Comparison of ENCODE assay signal across 9 cellular contexts in genomic region chr19:38736036-38736412, GRCh38. TPM values are rescaled to one million over a fixed set of nuclear protein-coding genes. Genes with fewer than 3 reads are reported as not detected.
DNase-seq lines count a peak whose midpoint lies in the region; ATAC-seq and TF ChIP-seq lines count a peak whose summit lies in the region.
"Had no signal": no experiment of that assay in that cellular context is flagged by ENCODE, and none has a peak within 500 bp of the region (broad histone marks: within the 10 kb centered on the region; RNA-seq: fewer than 3 reads in every experiment).

No MANE protein-coding gene starts in this region.

- H4K20me1 ChIP-seq in MM.1S (ENCODE audit: insufficient read depth, low read length), result no peaks in the 10 kb centered on the region

- peak; percentile 19 to 30 for ATAC-seq in CD4-positive, CD25-positive, alpha-beta regulatory T cell (ENCODE audit: low read depth in 2 of 2)
- peak; percentile 57 for ATAC-seq in activated CD8-positive, alpha-beta memory T cell treated with anti-CD3 and anti-CD28 coated beads, Interleukin-2, amount 10 ng/mL, durations not matched to agents 7 days and 5 days

- H3K9ac ChIP-seq in MM.1S (ENCODE audit: low read length) (no peak overlapping the region), parathyroid adenoma (no peak overlapping the region)

- peak overlapping the region in 2 of 3 donors; percentile 25 to 80 for H3K27ac Mint-ChIP-seq in CD4-positive, CD25-positive, alpha-beta regulatory T cell
- H3K27ac Mint-ChIP-seq in activated CD8-positive, alpha-beta memory T cell treated with anti-CD3 and anti-CD28 coated beads, Interleukin-2, amount 10 ng/mL, durations not matched to agents 7 days and 5 days, result peak overlapping the region; percentile 46

- no peaks in the 10 kb centered on the region for H3K36me3 Mint-ChIP-seq in CD4-positive, CD25-positive, alpha-beta regulatory T cell
- H3K36me3 Mint-ChIP-seq in activated CD8-positive, alpha-beta memory T cell treated with anti-CD3 and anti-CD28 coated beads, Interleukin-2, amount 10 ng/mL, durations not matched to agents 7 days and 5 days, result peaks cover 6% of the 10 kb centered on the region

- H3K27ac ChIP-seq in CD4-positive, CD25-positive, alpha-beta regulatory T cell (ENCODE audit: insufficient read depth, low read length, poor library complexity, severe bottlenecking), result peak overlapping the region; percentile 61
- H3K27ac ChIP-seq in MM.1S (ENCODE audit: low read length) (no peak overlapping the region), esophagus squamous epithelium (peak overlapping the region; percentile 45 to 89 (median 78)), parathyroid adenoma (no peak overlapping the region)

- H3K9me2 ChIP-seq in MM.1S (replicated peaks; ENCODE audit: insufficient read depth, low read length), result no peaks in the 10 kb centered on the region

- no CpG with 5 or more reads among the region's 42 CpGs for WGBS in esophagus squamous epithelium, 2 donors

- peak; percentile 49 to 64 (median 53) for DNase-seq in CD4-positive, CD25-positive, alpha-beta regulatory T cell
- DNase-seq in MM.1S (peak; percentile 21), esophagus squamous epithelium (lab: John Stamatoyannopoulos, UW) (no peak), DMS153 treated with DMSO at 0.1 percent for 48 hours (lab: John Stamatoyannopoulos, UW; ENCODE audit: unreplicated experiment) (no peak), DMS114 treated with DMSO at 0.1 percent for 48 hours (lab: John Stamatoyannopoulos, UW; ENCODE audit: unreplicated experiment) (no peak), HPDE6-E6E7 (ENCODE audit: extremely low spot score) (no peak)
- DNase-seq in activated CD8-positive, alpha-beta memory T cell treated with anti-CD3 and anti-CD28 coated beads, Interleukin-2, amount 10 ng/mL, durations not matched to agents 7 days and 5 days, result peak; percentile 77

- peaks cover 1% of the 10 kb centered on the region for H3K36me3 ChIP-seq in CD4-positive, CD25-positive, alpha-beta regulatory T cell (ENCODE audit: control insufficient read depth, insufficient read depth, low read length)
- H3K36me3 ChIP-seq in MM.1S (replicated peaks; ENCODE audit: insufficient read depth, low read length) (no peaks in the 10 kb centered on the region), esophagus squamous epithelium (peaks cover 2 to 13% (median 8%) of the 10 kb centered on the region in 3 donors), parathyroid adenoma (ENCODE audit: control insufficient read depth, insufficient read depth, low read length) (no peaks in the 10 kb centered on the region)

- intact Hi-C loops in esophagus squamous epithelium (cut with DNase I), result loop anchor here (10.0 kb wide), 1 partner anchor 99 kb away; the partner anchor contains the start of gene ECH1

- H3K4me3 ChIP-seq in CD4-positive, CD25-positive, alpha-beta regulatory T cell (ENCODE audit: low read depth, low read length), result no peak overlapping the region
- H3K4me3 ChIP-seq in MM.1S (ENCODE audit: low read length), result peak overlapping the region; percentile 45; the same call in 1 of the 2 replicates
- peak overlapping the region; percentile 31 to 71 (median 42) for H3K4me3 ChIP-seq in esophagus squamous epithelium
- peak overlapping the region; percentile 27 for H3K4me3 ChIP-seq in parathyroid adenoma (ENCODE audit: low read depth, low read length)

- no peaks in the 10 kb centered on the region for H3K9me3 ChIP-seq in CD4-positive, CD25-positive, alpha-beta regulatory T cell (ENCODE audit: control insufficient read depth in 2 of 2, low read length in 2 of 2)
- H3K9me3 ChIP-seq in MM.1S (replicated peaks; ENCODE audit: insufficient read depth, low read length), result no peaks in the 10 kb centered on the region
- H3K9me3 ChIP-seq in esophagus squamous epithelium, result no peaks in the 10 kb centered on the region
- H3K9me3 ChIP-seq in parathyroid adenoma (ENCODE audit: control insufficient read depth, low read length), result no peaks in the 10 kb centered on the region

- H3F3A ChIP-seq in MM.1S (ENCODE audit: insufficient read depth, low read length), result peaks cover 25% of the 10 kb centered on the region

- H3K4me1 Mint-ChIP-seq in CD4-positive, CD25-positive, alpha-beta regulatory T cell, result peaks cover 0 to 55% (median 23%) of the 10 kb centered on the region in 4 donors
- H3K4me1 Mint-ChIP-seq in activated CD8-positive, alpha-beta memory T cell treated with anti-CD3 and anti-CD28 coated beads, Interleukin-2, amount 10 ng/mL, durations not matched to agents 7 days and 5 days, result peaks cover 55% of the 10 kb centered on the region

- H3K4me2 ChIP-seq in MM.1S (ENCODE audit: low read depth, low read length) (peak overlapping the region; percentile 24; the same call in 1 of the 2 replicates), parathyroid adenoma (ENCODE audit: low read length) (peak overlapping the region; percentile 55)

- H3K9me3 Mint-ChIP-seq in CD4-positive, CD25-positive, alpha-beta regulatory T cell, result peaks cover 0 to 3% (median 0%) of the 10 kb centered on the region in 7 donors
- H3K9me3 Mint-ChIP-seq in activated CD8-positive, alpha-beta memory T cell treated with anti-CD3 and anti-CD28 coated beads, Interleukin-2, amount 10 ng/mL, durations not matched to agents 7 days and 5 days (ENCODE audit: low read depth), result no peaks in the 10 kb centered on the region

- TF ChIP-seq POLR2A in esophagus squamous epithelium (IDR thresholded peaks at IDR 0.05), result peak in 1 of 4 donors; percentile 37

- no peaks in the 10 kb centered on the region for H3K79me2 ChIP-seq in MM.1S (ENCODE audit: low read length)
- H3K79me2 ChIP-seq in parathyroid adenoma, result no peaks in the 10 kb centered on the region

- TF ChIP-seq CTCF in MM.1S (IDR thresholded peaks at IDR 0.05; ENCODE audit: low read length) (no peak), esophagus squamous epithelium (IDR thresholded peaks at IDR 0.05) (no peak), parathyroid adenoma (IDR thresholded peaks at IDR 0.05) (no peak)

- H2AFZ ChIP-seq in MM.1S (ENCODE audit: low read length) (no peak overlapping the region), parathyroid adenoma (peak overlapping the region; percentile 79)

- H3K27me3 Mint-ChIP-seq in CD4-positive, CD25-positive, alpha-beta regulatory T cell, result no peaks in the 10 kb centered on the region
- peaks cover 4% of the 10 kb centered on the region for H3K27me3 Mint-ChIP-seq in activated CD8-positive, alpha-beta memory T cell treated with anti-CD3 and anti-CD28 coated beads, Interleukin-2, amount 10 ng/mL, durations not matched to agents 7 days and 5 days

- peaks cover 44% of the 10 kb centered on the region for H3K4me1 ChIP-seq in CD4-positive, CD25-positive, alpha-beta regulatory T cell (ENCODE audit: control insufficient read depth, insufficient read depth, low read length, poor library complexity, severe bottlenecking)
- H3K4me1 ChIP-seq in MM.1S (ENCODE audit: low read length), result peaks cover 18% of the 10 kb centered on the region
- peaks cover 31 to 72% (median 33%) of the 10 kb centered on the region in 3 donors for H3K4me1 ChIP-seq in esophagus squamous epithelium
- peaks cover 7% of the 10 kb centered on the region for H3K4me1 ChIP-seq in parathyroid adenoma

- CTCF ChIA-PET in activated CD8-positive, alpha-beta memory T cell treated with anti-CD3 and anti-CD28 coated beads, Interleukin-2, amount 10 ng/mL, durations not matched to agents 7 days and 5 days (lab: Charles Lee), result interaction anchor here (4.5 kb wide), 1 partner anchor 194 kb away, joined by 33 read pairs; the partner anchor contains the start of genes MRPS12 and SARS2

- no peaks in the 10 kb centered on the region for H3K27me3 ChIP-seq in CD4-positive, CD25-positive, alpha-beta regulatory T cell (ENCODE audit: control insufficient read depth, insufficient read depth, low read length)
- H3K27me3 ChIP-seq in MM.1S (replicated peaks; ENCODE audit: insufficient read depth, low read length), result peaks cover 4% of the 10 kb centered on the region
- H3K27me3 ChIP-seq in esophagus squamous epithelium, result no peaks in the 10 kb centered on the region
- H3K27me3 ChIP-seq in parathyroid adenoma (ENCODE audit: control insufficient read depth, insufficient read depth, low read length), result no peaks in the 10 kb centered on the region

- H3K4me3 Mint-ChIP-seq in CD4-positive, CD25-positive, alpha-beta regulatory T cell, result peak overlapping the region in 2 of 4 donors; percentile 50 to 60
- H3K4me3 Mint-ChIP-seq in activated CD8-positive, alpha-beta memory T cell treated with anti-CD3 and anti-CD28 coated beads, Interleukin-2, amount 10 ng/mL, durations not matched to agents 7 days and 5 days, result peak overlapping the region; percentile 61

RNA-seq across cellular contexts. Expression of gene CAPN12, which starts 8.2 kb away (rescaled TPM):
- total RNA-seq in CD4-positive, CD25-positive, alpha-beta regulatory T cell, result 6.1 TPM
- 1 to 10 TPM; 1.0 to 2.6 (median 1.9) TPM for polyA plus RNA-seq in CD4-positive, CD25-positive, alpha-beta regulatory T cell
- 10 to 100 TPM in 1 of 2 experiments, 1 to 10 TPM in 1; 8.4 to 17.5 TPM for total RNA-seq in activated CD8-positive, alpha-beta memory T cell treated with anti-CD3 and anti-CD28 coated beads, Interleukin-2, amount 10 ng/mL, durations not matched to agents 7 days and 5 days
- 1 to 10 TPM; 1.5 to 4.2 (median 1.8) TPM for total RNA-seq in esophagus squamous epithelium

RNA-seq across cellular contexts. Expression of gene LGALS7, which starts 37.3 kb away (rescaled TPM):
- not detected for total RNA-seq in CD4-positive, CD25-positive, alpha-beta regulatory T cell
- polyA plus RNA-seq in CD4-positive, CD25-positive, alpha-beta regulatory T cell, result not detected
- total RNA-seq in activated CD8-positive, alpha-beta memory T cell treated with anti-CD3 and anti-CD28 coated beads, Interleukin-2, amount 10 ng/mL, durations not matched to agents 7 days and 5 days, result not detected
- total RNA-seq in esophagus squamous epithelium, result 100 to 1,000 TPM in 2 of 4 donors, 10 to 100 TPM in 1, 1 to 10 TPM in 1; 7.1 to 266 (median 114) TPM
- total RNA-seq: glomerular endothelial cell had no signal

RNA-seq across cellular contexts. Expression of gene LGALS7B, which starts 53.0 kb away (rescaled TPM):
- not detected for total RNA-seq in CD4-positive, CD25-positive, alpha-beta regulatory T cell
- not detected for polyA plus RNA-seq in CD4-positive, CD25-positive, alpha-beta regulatory T cell
- not detected for total RNA-seq in activated CD8-positive, alpha-beta memory T cell treated with anti-CD3 and anti-CD28 coated beads, Interleukin-2, amount 10 ng/mL, durations not matched to agents 7 days and 5 days
- total RNA-seq in esophagus squamous epithelium, result 1,000 to 10,000 TPM in 3 of 4 donors, 100 to 1,000 TPM in 1; 871 to 2,466 (median 1,613) TPM
- total RNA-seq: glomerular endothelial cell had no signal

Comparison
In these comparisons a context has a peak if more than half of its experiments do, and no peak if none do; other contexts are left out.
1. DNase-seq: peak in CD4-positive, CD25-positive, alpha-beta regulatory T cell (3 of 3), MM.1S (single experiment) and activated CD8-positive, alpha-beta memory T cell treated with anti-CD3 and anti-CD28 coated beads, Interleukin-2, amount 10 ng/mL, durations not matched to agents 7 days and 5 days (single experiment); none in esophagus squamous epithelium (single experiment), DMS153 treated with DMSO at 0.1 percent for 48 hours (single experiment), DMS114 treated with DMSO at 0.1 percent for 48 hours (single experiment) and HPDE6-E6E7 (single experiment).
2. H3K27ac ChIP-seq: peak in CD4-positive, CD25-positive, alpha-beta regulatory T cell (single experiment) and esophagus squamous epithelium (4 of 4); none in MM.1S (single experiment) and parathyroid adenoma (single experiment).
3. RNA of gene LGALS7B, which starts 53.0 kb away (total RNA-seq): 871 to 2,466 TPM in esophagus squamous epithelium; not detected in CD4-positive, CD25-positive, alpha-beta regulatory T cell (single experiment) and not detected in activated CD8-positive, alpha-beta memory T cell treated with anti-CD3 and anti-CD28 coated beads, Interleukin-2, amount 10 ng/mL, durations not matched to agents 7 days and 5 days; every median in the first group is over 100 times any median in the second.